Comparison of ENCODE assay signal across 8 cellular contexts in genomic region chr11:46308632-46309419, GRCh38. TPM values are rescaled to one million over a fixed set of nuclear protein-coding genes. Genes with fewer than 3 reads are reported as not detected.
A peak's percentile ranks its signal among the peaks of the same experiment; 100 is the strongest.
DNase-seq lines count a peak whose midpoint lies in the region; ATAC-seq, FAIRE-seq and TF ChIP-seq lines count a peak whose summit lies in the region.

No MANE protein-coding gene starts in this region.

- no peak overlapping the region for H3K27ac Mint-ChIP-seq in activated naive CD8-positive, alpha-beta T cell treated with anti-CD3 and anti-CD28 coated beads for 36 hours

- CTCF ChIA-PET in A549 (lab: Yijun Ruan, JAX) = interaction anchor here (0.7 to 31.4 kb wide), 39 partner anchors 7 to 344 kb away, joined by 3 to 872 read pairs (median 5); partner anchors contain the start of genes CHRM4, CREB3L1 and DGKZ

- H3K4me3 ChIP-seq in A549 (no peak overlapping the region), cardiac muscle cell (no peak overlapping the region), prostate gland (no peak overlapping the region)

- H3K27me3 ChIP-seq in cardiac muscle cell (no peaks in the 10 kb centered on the region), prostate gland (replicated peaks; ENCODE audit: insufficient read depth) (no peaks in the 10 kb centered on the region)

- peak; percentile 90 for TF ChIP-seq CTCF in A549 (IDR thresholded peaks at IDR 0.05)
- TF ChIP-seq CTCF in GM13976 (IDR thresholded peaks at IDR 0.05; ENCODE audit: borderline replicate concordance, control extremely low read depth, extremely low read depth, insufficient read depth, missing control alignments) = peak; percentile 86
- peak; percentile 93 for TF ChIP-seq CTCF in cardiac muscle cell (IDR thresholded peaks at IDR 0.05; ENCODE audit: low read depth, low read length)
- peak; percentile 83 to 90 (median 86) for TF ChIP-seq CTCF in prostate gland (IDR thresholded peaks at IDR 0.05)

- H3K9me3 ChIP-seq in A549 = no peaks in the 10 kb centered on the region
- no peaks in the 10 kb centered on the region for H3K9me3 ChIP-seq in cardiac muscle cell (ENCODE audit: low read depth)
- H3K9me3 ChIP-seq in prostate gland = no peaks in the 10 kb centered on the region

- peaks cover 8% of the 10 kb centered on the region for H3K4me1 Mint-ChIP-seq in activated naive CD8-positive, alpha-beta T cell treated with anti-CD3 and anti-CD28 coated beads for 36 hours

- in situ Hi-C loops in GM13976 (cut with MboI; ENCODE audit: low sequenced_read_pairs, unreplicated experiment) = no loop called here

- WGBS in A549 (ENCODE audit: missing lambda C conversion rate) = 24% methylated on average over 12 of the region's 12 CpGs
- WGBS in prostate gland = 37% methylated on average over 12 of the region's 12 CpGs

- TF ChIP-seq POLR2A in A549 (IDR thresholded peaks at IDR 0.05; ENCODE audit: low read length) (no peak), prostate gland (IDR thresholded peaks at IDR 0.05) (no peak)

- DNase-seq in A549 (ENCODE audit: low read depth in 1 of 2, low spot score in 1 of 2) (peak; percentile 80 to 91), GM13976 (ENCODE audit: low spot score) (peak; percentile 88), Kasumi-1 (lab: John Stamatoyannopoulos, UW) (peak; percentile 45 to 72), SKM-1 treated with dmso at 0.1 percent for 144 hours (lab: John Stamatoyannopoulos, UW; ENCODE audit: unreplicated experiment) (peak; percentile 59), cardiac muscle cell (ENCODE audit: low read depth in 1 of 2, low spot score in 1 of 2) (peak; percentile 78), prostate gland (ENCODE audit: low spot score) (peak; percentile 69)
- peak; percentile 68 for DNase-seq in activated naive CD8-positive, alpha-beta T cell treated with anti-CD3 and anti-CD28 coated beads for 36 hours

- no peaks in the 10 kb centered on the region for H3K27me3 Mint-ChIP-seq in activated naive CD8-positive, alpha-beta T cell treated with anti-CD3 and anti-CD28 coated beads for 36 hours

- no peak overlapping the region for H3K4me3 Mint-ChIP-seq in activated naive CD8-positive, alpha-beta T cell treated with anti-CD3 and anti-CD28 coated beads for 36 hours

- H3K36me3 ChIP-seq in cardiac muscle cell (no peaks in the 10 kb centered on the region), prostate gland (peaks cover 0 to 4% of the 10 kb centered on the region in 2 donors)

- POLR2A ChIA-PET in A549 (lab: Yijun Ruan, JAX) = interaction anchor here (2.4 to 2.6 kb wide), 2 partner anchors 65 to 70 kb away, joined by 11 to 25 read pairs; no protein-coding TSS in a partner anchor

- no peaks in the 10 kb centered on the region for H3K36me3 Mint-ChIP-seq in activated naive CD8-positive, alpha-beta T cell treated with anti-CD3 and anti-CD28 coated beads for 36 hours

- ATAC-seq in A549 = peak; percentile 90 to 95
- no peak for ATAC-seq in HG03025 (IDR thresholded peaks at IDR 0.05; ENCODE audit: low FRiP score, unreplicated experiment)

- peak overlapping the region; percentile 51 for H3K4me2 ChIP-seq in A549

- H3K27ac ChIP-seq in A549 (peak overlapping the region in 1 of 2 experiments; percentile 44; a peak in 1 of 6 replicates), cardiac muscle cell (no peak overlapping the region), prostate gland (no peak overlapping the region)

- TF ChIP-seq RAD21 in A549 (conservative IDR thresholded peaks at IDR 0.05 in 1 of 2, IDR thresholded peaks at IDR 0.05 in 1 of 2) = peak; percentile 93 to 94

- H3K4me1 ChIP-seq in A549 (peaks cover 20% of the 10 kb centered on the region), cardiac muscle cell (ENCODE audit: low read depth) (no peaks in the 10 kb centered on the region), prostate gland (replicated peaks) (no peaks in the 10 kb centered on the region)

- no peak for TF ChIP-seq EP300 in A549 (IDR thresholded peaks at IDR 0.05)

- FAIRE-seq in A549 (lab: Jason Lieb, UNC) = no peak

- no peaks in the 10 kb centered on the region for H3K9me3 Mint-ChIP-seq in activated naive CD8-positive, alpha-beta T cell treated with anti-CD3 and anti-CD28 coated beads for 36 hours

- intact Hi-C loops in prostate gland (cut with DNase I) = loop anchor here (1.0 kb wide), 1 partner anchor 70 kb away; no protein-coding TSS in a partner anchor

TF ChIP-seq in A549, 52 proteins besides CTCF, POLR2A, EP300 and RAD21:
- TF ChIP-seq E2F6 (IDR thresholded peaks at IDR 0.05; ENCODE audit: borderline replicate concordance, low read depth) = no peak
- TF ChIP-seq PHF8 (IDR thresholded peaks at IDR 0.05; ENCODE audit: borderline replicate concordance, low read depth) = no peak
- peak; percentile 95 for TF ChIP-seq SMC3 (IDR thresholded peaks at IDR 0.05)
- TF ChIP-seq MAX (IDR thresholded peaks at IDR 0.05) = peak; percentile 39; the same call in 1 of the 2 replicates

RNA-seq across cellular contexts. Expression of gene CREB3L1, which starts 31.4 kb away (rescaled TPM):
- polyA plus RNA-seq in A549 (2011; rRNA removed) (0.48 and 0.61 TPM in 2 replicates), A549 (2017; fragmentation: RNase III; extraction: RNeasy Plus Mini Kit Qiagen cat#74134 plus additional on column Dnase treatment) (2.1 to 2.7 TPM (median 2.3 TPM) in 3 replicates), cardiac muscle cell (11.7 and 14.1 TPM in 2 replicates)
- 0.24 and 0.45 TPM in 2 replicates for polyA plus RNA-seq in A549 (2012; cell fraction: cytosol; rRNA removed)
- 0.56 and 0.86 TPM in 2 replicates for polyA plus RNA-seq in A549 (2012; cell fraction: nucleus; rRNA removed)
- 1.3 and 1.7 TPM in 2 replicates for polyA minus RNA-seq in A549 (2011; rRNA and poly(A)+ RNA removed)
- total RNA-seq in activated naive CD8-positive, alpha-beta T cell treated with anti-CD3 and anti-CD28 coated beads for 36 hours = under 1 TPM in 1 of 2 experiments, not detected in 1; 0.12 TPM
- total RNA-seq in cardiac muscle cell (3.8 and 4.3 TPM in 2 replicates), prostate gland (10 to 100 TPM; 41.0 to 47.0 TPM)

RNA-seq across cellular contexts. Expression of gene DGKZ, which starts 38.4 kb away (rescaled TPM):
- polyA plus RNA-seq in A549 (2011; rRNA removed) (12.8 and 14.5 TPM in 2 replicates), A549 (2017; fragmentation: RNase III; extraction: RNeasy Plus Mini Kit Qiagen cat#74134 plus additional on column Dnase treatment) (28.4 to 30.7 TPM (median 28.4 TPM) in 3 replicates), cardiac muscle cell (48.3 and 48.5 TPM in 2 replicates)
- 37.4 and 55.9 TPM in 2 replicates for polyA plus RNA-seq in A549 (2012; cell fraction: cytosol; rRNA removed)
- polyA plus RNA-seq in A549 (2012; cell fraction: nucleus; rRNA removed) = 133 and 174 TPM in 2 replicates
- 22.7 and 37.4 TPM in 2 replicates for polyA minus RNA-seq in A549 (2011; rRNA and poly(A)+ RNA removed)
- 100 to 1,000 TPM in 1 of 2 experiments, 10 to 100 TPM in 1; 100.0 to 101 TPM for total RNA-seq in activated naive CD8-positive, alpha-beta T cell treated with anti-CD3 and anti-CD28 coated beads for 36 hours
- total RNA-seq in cardiac muscle cell (81.8 TPM in 2 replicates), prostate gland (10 to 100 TPM; 53.6 to 95.0 TPM)
